1 cellular context compared by ENCODE assay signal in the genomic region with DNA sequence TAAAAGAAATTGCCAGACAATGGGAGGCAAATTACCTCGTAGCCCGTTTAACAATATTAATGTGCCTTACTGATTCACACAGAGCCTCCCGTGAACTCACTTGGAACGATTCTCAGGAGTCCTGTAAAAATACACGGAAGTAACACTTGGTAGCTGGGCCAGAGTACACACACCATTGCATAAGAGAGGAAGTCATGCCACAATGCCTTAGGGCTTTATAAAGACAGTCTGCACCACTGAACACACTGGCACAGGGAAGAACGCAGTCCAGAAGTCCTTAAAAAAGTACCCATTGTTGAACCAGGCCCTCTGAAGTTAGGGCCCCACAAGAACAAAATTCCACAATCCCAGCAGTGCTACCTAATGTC.
TF ChIP-seq lines count a peak whose summit lies in the region.

No MANE protein-coding gene starts in this region.

TF ChIP-seq in HepG2, 621 proteins besides CTCF, POLR2A, EP300 and RAD21 (continued from another document and continues in another):
- TF ChIP-seq, protein P1, sequence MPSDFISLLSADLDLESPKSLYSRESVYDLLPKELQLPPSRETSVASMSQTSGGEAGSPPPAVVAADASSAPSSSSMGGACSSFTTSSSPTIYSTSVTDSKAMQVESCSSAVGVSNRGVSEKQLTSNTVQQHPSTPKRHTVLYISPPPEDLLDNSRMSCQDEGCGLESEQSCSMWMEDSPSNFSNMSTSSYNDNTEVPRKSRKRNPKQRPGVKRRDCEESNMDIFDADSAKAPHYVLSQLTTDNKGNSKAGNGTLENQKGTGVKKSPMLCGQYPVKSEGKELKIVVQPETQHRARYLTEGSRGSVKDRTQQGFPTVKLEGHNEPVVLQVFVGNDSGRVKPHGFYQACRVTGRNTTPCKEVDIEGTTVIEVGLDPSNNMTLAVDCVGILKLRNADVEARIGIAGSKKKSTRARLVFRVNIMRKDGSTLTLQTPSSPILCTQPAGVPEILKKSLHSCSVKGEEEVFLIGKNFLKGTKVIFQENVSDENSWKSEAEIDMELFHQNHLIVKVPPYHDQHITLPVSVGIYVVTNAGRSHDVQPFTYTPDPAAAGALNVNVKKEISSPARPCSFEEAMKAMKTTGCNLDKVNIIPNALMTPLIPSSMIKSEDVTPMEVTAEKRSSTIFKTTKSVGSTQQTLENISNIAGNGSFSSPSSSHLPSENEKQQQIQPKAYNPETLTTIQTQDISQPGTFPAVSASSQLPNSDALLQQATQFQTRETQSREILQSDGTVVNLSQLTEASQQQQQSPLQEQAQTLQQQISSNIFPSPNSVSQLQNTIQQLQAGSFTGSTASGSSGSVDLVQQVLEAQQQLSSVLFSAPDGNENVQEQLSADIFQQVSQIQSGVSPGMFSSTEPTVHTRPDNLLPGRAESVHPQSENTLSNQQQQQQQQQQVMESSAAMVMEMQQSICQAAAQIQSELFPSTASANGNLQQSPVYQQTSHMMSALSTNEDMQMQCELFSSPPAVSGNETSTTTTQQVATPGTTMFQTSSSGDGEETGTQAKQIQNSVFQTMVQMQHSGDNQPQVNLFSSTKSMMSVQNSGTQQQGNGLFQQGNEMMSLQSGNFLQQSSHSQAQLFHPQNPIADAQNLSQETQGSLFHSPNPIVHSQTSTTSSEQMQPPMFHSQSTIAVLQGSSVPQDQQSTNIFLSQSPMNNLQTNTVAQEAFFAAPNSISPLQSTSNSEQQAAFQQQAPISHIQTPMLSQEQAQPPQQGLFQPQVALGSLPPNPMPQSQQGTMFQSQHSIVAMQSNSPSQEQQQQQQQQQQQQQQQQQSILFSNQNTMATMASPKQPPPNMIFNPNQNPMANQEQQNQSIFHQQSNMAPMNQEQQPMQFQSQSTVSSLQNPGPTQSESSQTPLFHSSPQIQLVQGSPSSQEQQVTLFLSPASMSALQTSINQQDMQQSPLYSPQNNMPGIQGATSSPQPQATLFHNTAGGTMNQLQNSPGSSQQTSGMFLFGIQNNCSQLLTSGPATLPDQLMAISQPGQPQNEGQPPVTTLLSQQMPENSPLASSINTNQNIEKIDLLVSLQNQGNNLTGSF (CRISPR knock-in tag; IDR thresholded peaks at IDR 0.05) = no peak
- TF ChIP-seq ZNF484 (CRISPR knock-in tag; IDR thresholded peaks at IDR 0.05; ENCODE audit: borderline replicate concordance, low read depth) = no peak
- no peak for TF ChIP-seq ZNF460 (CRISPR knock-in tag; IDR thresholded peaks at IDR 0.05; ENCODE audit: borderline replicate concordance)
- TF ChIP-seq PLRG1 (conservative IDR thresholded peaks at IDR 0.05) = no peak
- 0 out of 2 replicates have a peak, but pooled peaks have one; percentile 18 for TF ChIP-seq TBX3 (IDR thresholded peaks at IDR 0.05; ENCODE audit: borderline replicate concordance)
- TF ChIP-seq, protein P2, sequence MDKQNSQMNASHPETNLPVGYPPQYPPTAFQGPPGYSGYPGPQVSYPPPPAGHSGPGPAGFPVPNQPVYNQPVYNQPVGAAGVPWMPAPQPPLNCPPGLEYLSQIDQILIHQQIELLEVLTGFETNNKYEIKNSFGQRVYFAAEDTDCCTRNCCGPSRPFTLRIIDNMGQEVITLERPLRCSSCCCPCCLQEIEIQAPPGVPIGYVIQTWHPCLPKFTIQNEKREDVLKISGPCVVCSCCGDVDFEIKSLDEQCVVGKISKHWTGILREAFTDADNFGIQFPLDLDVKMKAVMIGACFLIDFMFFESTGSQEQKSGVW (CRISPR knock-in tag; IDR thresholded peaks at IDR 0.05; ENCODE audit: borderline replicate concordance) = no peak
- no peak for TF ChIP-seq JARID2 (CRISPR knock-in tag; IDR thresholded peaks at IDR 0.05; ENCODE audit: insufficient replicate concordance)
- TF ChIP-seq REPIN1 (CRISPR knock-in tag; IDR thresholded peaks at IDR 0.05; ENCODE audit: borderline replicate concordance, low read depth) = no peak
- TF ChIP-seq PRMT3 (CRISPR knock-in tag; IDR thresholded peaks at IDR 0.05; ENCODE audit: borderline replicate concordance, low read depth) = no peak
- no peak for TF ChIP-seq KIAA2018 (CRISPR knock-in tag; IDR thresholded peaks at IDR 0.05; ENCODE audit: borderline replicate concordance)
- TF ChIP-seq TFDP2 (CRISPR knock-in tag; IDR thresholded peaks at IDR 0.05) = no peak
- TF ChIP-seq GABPB1 (CRISPR knock-in tag; IDR thresholded peaks at IDR 0.05) = peak; percentile 49; the same call in 1 of the 2 replicates
- peak; percentile 69; the same call in 1 of the 2 replicates for TF ChIP-seq RCOR2 (CRISPR knock-in tag; IDR thresholded peaks at IDR 0.05)
- no peak for TF ChIP-seq ZNF781 (CRISPR knock-in tag; IDR thresholded peaks at IDR 0.05; ENCODE audit: borderline replicate concordance, not compliant biosample characterization)
- TF ChIP-seq ZNF263 (CRISPR knock-in tag; IDR thresholded peaks at IDR 0.05) = no peak
- TF ChIP-seq RFX3 (CRISPR knock-in tag; IDR thresholded peaks at IDR 0.05) = no peak
- TF ChIP-seq ZC3H13 (CRISPR knock-in tag; IDR thresholded peaks at IDR 0.05) = no peak
- TF ChIP-seq KAT8 (CRISPR knock-in tag; IDR thresholded peaks at IDR 0.05) = peak; percentile 87
- TF ChIP-seq, protein P3, sequence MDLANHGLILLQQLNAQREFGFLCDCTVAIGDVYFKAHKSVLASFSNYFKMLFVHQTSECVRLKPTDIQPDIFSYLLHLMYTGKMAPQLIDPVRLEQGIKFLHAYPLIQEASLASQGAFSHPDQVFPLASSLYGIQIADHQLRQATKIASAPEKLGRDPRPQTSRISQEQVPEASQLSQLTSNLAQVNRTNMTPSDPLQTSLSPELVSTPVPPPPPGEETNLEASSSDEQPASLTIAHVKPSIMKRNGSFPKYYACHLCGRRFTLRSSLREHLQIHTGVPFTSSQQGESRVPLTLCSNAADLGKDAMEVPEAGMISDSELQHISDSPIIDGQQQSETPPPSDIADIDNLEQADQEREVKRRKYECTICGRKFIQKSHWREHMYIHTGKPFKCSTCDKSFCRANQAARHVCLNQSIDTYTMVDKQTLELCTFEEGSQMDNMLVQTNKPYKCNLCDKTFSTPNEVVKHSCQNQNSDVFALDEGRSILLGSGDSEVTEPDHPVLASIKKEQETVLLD (CRISPR knock-in tag; IDR thresholded peaks at IDR 0.05; ENCODE audit: low read depth) = no peak
- no peak for TF ChIP-seq HOXA7 (CRISPR knock-in tag; IDR thresholded peaks at IDR 0.05)
- TF ChIP-seq, protein P4, sequence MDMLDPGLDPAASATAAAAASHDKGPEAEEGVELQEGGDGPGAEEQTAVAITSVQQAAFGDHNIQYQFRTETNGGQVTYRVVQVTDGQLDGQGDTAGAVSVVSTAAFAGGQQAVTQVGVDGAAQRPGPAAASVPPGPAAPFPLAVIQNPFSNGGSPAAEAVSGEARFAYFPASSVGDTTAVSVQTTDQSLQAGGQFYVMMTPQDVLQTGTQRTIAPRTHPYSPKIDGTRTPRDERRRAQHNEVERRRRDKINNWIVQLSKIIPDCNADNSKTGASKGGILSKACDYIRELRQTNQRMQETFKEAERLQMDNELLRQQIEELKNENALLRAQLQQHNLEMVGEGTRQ (IDR thresholded peaks at IDR 0.05; ENCODE audit: low read depth, low read length) = no peak
- TF ChIP-seq, protein P4 (CRISPR knock-in tag; IDR thresholded peaks at IDR 0.05; ENCODE audit: borderline replicate concordance) = no peak
- TF ChIP-seq GFI1 (CRISPR knock-in tag; IDR thresholded peaks at IDR 0.05; ENCODE audit: borderline replicate concordance) = peak; percentile 62; the same call in 1 of the 2 replicates
- TF ChIP-seq TSC22D2 (CRISPR knock-in tag; IDR thresholded peaks at IDR 0.05; ENCODE audit: borderline replicate concordance) = no peak
- 0 out of 2 replicates have a peak, but pooled peaks have one; percentile 45 for TF ChIP-seq SIX4 (CRISPR knock-in tag; IDR thresholded peaks at IDR 0.05)
- no peak for TF ChIP-seq POLR2AphosphoS5 (IDR thresholded peaks at IDR 0.05; ENCODE audit: low read depth, low read length)
- no peak for TF ChIP-seq NFIB (CRISPR knock-in tag; IDR thresholded peaks at IDR 0.05; ENCODE audit: borderline replicate concordance)
- no peak for TF ChIP-seq MAF1 (CRISPR knock-in tag; IDR thresholded peaks at IDR 0.05; ENCODE audit: borderline replicate concordance)
- no peak for TF ChIP-seq DR1 (CRISPR knock-in tag; IDR thresholded peaks at IDR 0.05)
- TF ChIP-seq ZNF546 (CRISPR knock-in tag; conservative IDR thresholded peaks at IDR 0.05) = no peak
- TF ChIP-seq E2F1 (CRISPR knock-in tag; IDR thresholded peaks at IDR 0.05) = no peak
- TF ChIP-seq, protein P5, sequence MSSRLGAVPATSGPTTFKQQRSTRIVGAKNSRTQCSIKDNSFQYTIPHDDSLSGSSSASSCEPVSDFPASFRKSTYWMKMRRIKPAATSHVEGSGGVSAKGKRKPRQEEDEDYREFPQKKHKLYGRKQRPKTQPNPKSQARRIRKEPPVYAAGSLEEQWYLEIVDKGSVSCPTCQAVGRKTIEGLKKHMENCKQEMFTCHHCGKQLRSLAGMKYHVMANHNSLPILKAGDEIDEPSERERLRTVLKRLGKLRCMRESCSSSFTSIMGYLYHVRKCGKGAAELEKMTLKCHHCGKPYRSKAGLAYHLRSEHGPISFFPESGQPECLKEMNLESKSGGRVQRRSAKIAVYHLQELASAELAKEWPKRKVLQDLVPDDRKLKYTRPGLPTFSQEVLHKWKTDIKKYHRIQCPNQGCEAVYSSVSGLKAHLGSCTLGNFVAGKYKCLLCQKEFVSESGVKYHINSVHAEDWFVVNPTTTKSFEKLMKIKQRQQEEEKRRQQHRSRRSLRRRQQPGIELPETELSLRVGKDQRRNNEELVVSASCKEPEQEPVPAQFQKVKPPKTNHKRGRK (CRISPR knock-in tag; IDR thresholded peaks at IDR 0.05) = no peak
- TF ChIP-seq IRF2 (CRISPR knock-in tag; IDR thresholded peaks at IDR 0.05) = peak; percentile 46; the same call in 1 of the 2 replicates
- TF ChIP-seq CBX1 (IDR thresholded peaks at IDR 0.05; ENCODE audit: low read depth) = no peak
- TF ChIP-seq ZNF383 (CRISPR knock-in tag; IDR thresholded peaks at IDR 0.05; ENCODE audit: borderline replicate concordance) = no peak
